18 cellular contexts compared by ENCODE assay signal in the genomic region with DNA sequence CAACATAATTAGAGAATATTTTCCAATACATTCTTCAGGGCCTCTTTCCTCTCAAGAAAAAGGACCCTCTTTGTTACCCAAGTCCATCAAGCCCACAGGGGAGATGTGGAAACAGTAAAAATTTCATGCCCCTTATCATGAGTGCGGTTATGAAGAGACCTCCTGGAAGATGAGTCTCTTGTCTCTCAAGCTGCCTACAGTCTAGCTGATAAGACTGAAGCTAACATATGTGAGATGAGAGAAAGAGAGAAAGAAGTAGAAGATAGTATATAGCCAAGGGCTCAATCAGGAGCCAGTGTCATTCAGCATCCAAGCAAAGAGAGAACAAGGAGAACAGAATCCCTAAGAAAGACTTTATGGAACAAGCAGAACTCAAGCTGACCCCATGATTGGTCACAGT.
DNase-seq lines count a peak whose midpoint lies in the region; ATAC-seq and TF ChIP-seq lines count a peak whose summit lies in the region.
"Had no signal": no experiment of that assay in that cellular context is flagged by ENCODE, and none has a peak within 500 bp of the region (broad histone marks: within the 10 kb centered on the region; RNA-seq: fewer than 3 reads in every experiment).

No MANE protein-coding gene starts in this region.

- H3K9me3 ChIP-seq in PC-9 (ENCODE audit: insufficient read depth, low read depth), result no peaks in the 10 kb centered on the region
- H3K9me3 ChIP-seq: A549; BLaER1 treated with 17β-estradiol and CSF1 and Interleukin-3, amounts not matched to agents 10 nM and 100 nM; Caco-2 had no signal

- H4K20me1 ChIP-seq in GM23338 (replicated peaks; ENCODE audit: insufficient read depth), result no peaks in the 10 kb centered on the region
- H4K20me1 ChIP-seq in PC-9 (ENCODE audit: insufficient read depth), result no peaks in the 10 kb centered on the region
- H4K20me1 ChIP-seq: BLaER1 treated with 17β-estradiol and CSF1 and Interleukin-3, amounts not matched to agents 10 nM and 100 nM had no signal

- H3K4me3 Mint-ChIP-seq in GM23338, result no peak overlapping the region
- H3K4me3 Mint-ChIP-seq: B cell; CD4-positive, alpha-beta T cell; CD8-positive, alpha-beta T cell had no signal

- no peak for ATAC-seq in GM23338
- ATAC-seq in GM19023 (IDR thresholded peaks at IDR 0.05; ENCODE audit: unreplicated experiment), result no peak
- no peak for ATAC-seq in GM21526 (IDR thresholded peaks at IDR 0.05; ENCODE audit: low FRiP score, unreplicated experiment)
- no peak for ATAC-seq in HG02623 (IDR thresholded peaks at IDR 0.05; ENCODE audit: unreplicated experiment)
- ATAC-seq: A549; CD8-positive, alpha-beta T cell had no signal

- no peaks in the 10 kb centered on the region for H3K4me1 Mint-ChIP-seq in GM23338

- intact Hi-C loops in PC-9 (cut with micrococcal nuclease; ENCODE audit: unreplicated experiment), result no loop called here

- CTCF ChIA-PET in PC-9 (lab: Charles Lee), result no interaction called here

- no peaks in the 10 kb centered on the region for H3K27me3 ChIP-seq in GM23338 (ENCODE audit: insufficient read depth)
- no peaks in the 10 kb centered on the region for H3K27me3 ChIP-seq in PC-9 (ENCODE audit: insufficient read depth, low read depth)
- H3K27me3 ChIP-seq: BLaER1 treated with 17β-estradiol and CSF1 and Interleukin-3, amounts not matched to agents 10 nM and 100 nM had no signal

- POLR2A ChIA-PET in PC-9 (lab: Charles Lee; ENCODE audit: unreplicated experiment), result no interaction called here

- H3K9me2 ChIP-seq in GM23338 (ENCODE audit: insufficient read depth) (no peaks in the 10 kb centered on the region), PC-9 (ENCODE audit: insufficient read depth) (no peaks in the 10 kb centered on the region; the same call in 1 of the 2 replicates)

- H3K27ac ChIP-seq in GM23338 (ENCODE audit: low read depth), result no peak overlapping the region
- no peak overlapping the region for H3K27ac ChIP-seq in PC-9
- H3K27ac ChIP-seq: 22Rv1; A549; BLaER1 treated with 17β-estradiol and CSF1 and Interleukin-3, amounts not matched to agents 10 nM and 100 nM; C4-2B had no signal

- H3K4me1 ChIP-seq in GM23338 (ENCODE audit: insufficient read depth), result no peaks in the 10 kb centered on the region
- no peaks in the 10 kb centered on the region for H3K4me1 ChIP-seq in PC-9 (replicated peaks; ENCODE audit: insufficient read depth)
- H3K4me1 ChIP-seq: A549, Caco-2 had no signal

- no peak for DNase-seq in GM23338 (ENCODE audit: low spot score)
- DNase-seq in PC-9, result no peak
- DNase-seq in foreskin melanocyte, result peak; percentile 63
- DNase-seq: AML-193; Caco-2; Calu3; CD4-positive, alpha-beta T cell; CD8-positive, alpha-beta T cell; DMS79 treated with DMSO at 0.1 percent for 48 hours; GF-D8 had no signal

- H3K4me2 ChIP-seq in GM23338 (no peak overlapping the region), PC-9 (no peak overlapping the region)
- H3K4me2 ChIP-seq: A549; BLaER1 treated with 17β-estradiol and CSF1 and Interleukin-3, amounts not matched to agents 10 nM and 100 nM had no signal

- H3K4me3 ChIP-seq in GM23338 (no peak overlapping the region), PC-9 (no peak overlapping the region)
- H3K4me3 ChIP-seq: A549; BLaER1 treated with 17β-estradiol and CSF1 and Interleukin-3, amounts not matched to agents 10 nM and 100 nM had no signal

- peak overlapping the region; percentile 56 for H2AFZ ChIP-seq in GM23338
- H2AFZ ChIP-seq in PC-9, result peak overlapping the region; percentile 26; the same call in 1 of the 2 replicates

- H3K36me3 Mint-ChIP-seq in GM23338 (ENCODE audit: low read depth), result no peaks in the 10 kb centered on the region
- H3K36me3 Mint-ChIP-seq: CD8-positive, alpha-beta T cell had no signal

- TF ChIP-seq CTCF in GM23338 (conservative IDR thresholded peaks at IDR 0.05; ENCODE audit: low read depth in 2 of 2) (no peak), PC-9 (conservative IDR thresholded peaks at IDR 0.05) (no peak)

- no peaks in the 10 kb centered on the region for H3K27me3 Mint-ChIP-seq in GM23338 (ENCODE audit: insufficient read depth, low read depth, poor library complexity)
- H3K27me3 Mint-ChIP-seq: CD4-positive, alpha-beta T cell had no signal

- H3F3A ChIP-seq in GM23338 (replicated peaks; ENCODE audit: low read depth) (no peaks in the 10 kb centered on the region), PC-9 (ENCODE audit: insufficient read depth, low read depth) (no peaks in the 10 kb centered on the region)

- H3K9me3 Mint-ChIP-seq in GM23338, result no peaks in the 10 kb centered on the region; the same call in 2 of the 3 replicates
- H3K9me3 Mint-ChIP-seq: CD4-positive, alpha-beta T cell; CD8-positive, alpha-beta T cell had no signal

- H3K79me2 ChIP-seq in GM23338 (replicated peaks; ENCODE audit: insufficient read depth) (no peaks in the 10 kb centered on the region), PC-9 (ENCODE audit: low read depth) (no peaks in the 10 kb centered on the region)

- no TSS peak for BruUV-seq in PC-9 (replicated peaks; lab: Mats Ljungman, UMichigan)

- H3K27ac Mint-ChIP-seq in GM23338, result no peak overlapping the region
- H3K27ac Mint-ChIP-seq: B cell; CD4-positive, alpha-beta T cell; CD8-positive, alpha-beta T cell had no signal

- H3K36me3 ChIP-seq in GM23338 (ENCODE audit: insufficient read depth), result no peaks in the 10 kb centered on the region
- no peaks in the 10 kb centered on the region for H3K36me3 ChIP-seq in PC-9 (ENCODE audit: low read depth)
- H3K36me3 ChIP-seq: BLaER1 treated with 17β-estradiol and CSF1 and Interleukin-3, amounts not matched to agents 10 nM and 100 nM had no signal

TF ChIP-seq in GM23338, 12 proteins besides CTCF, POLR2A, EP300 and RAD21 (continues in another document):
- TF ChIP-seq, protein P1, sequence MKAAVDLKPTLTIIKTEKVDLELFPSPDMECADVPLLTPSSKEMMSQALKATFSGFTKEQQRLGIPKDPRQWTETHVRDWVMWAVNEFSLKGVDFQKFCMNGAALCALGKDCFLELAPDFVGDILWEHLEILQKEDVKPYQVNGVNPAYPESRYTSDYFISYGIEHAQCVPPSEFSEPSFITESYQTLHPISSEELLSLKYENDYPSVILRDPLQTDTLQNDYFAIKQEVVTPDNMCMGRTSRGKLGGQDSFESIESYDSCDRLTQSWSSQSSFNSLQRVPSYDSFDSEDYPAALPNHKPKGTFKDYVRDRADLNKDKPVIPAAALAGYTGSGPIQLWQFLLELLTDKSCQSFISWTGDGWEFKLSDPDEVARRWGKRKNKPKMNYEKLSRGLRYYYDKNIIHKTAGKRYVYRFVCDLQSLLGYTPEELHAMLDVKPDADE (IDR thresholded peaks at IDR 0.05), result no peak
- TF ChIP-seq STAT1 (IDR thresholded peaks at IDR 0.05; ENCODE audit: unreplicated experiment), result no peak
- no peak for TF ChIP-seq ZNF331 (CRISPR knock-in tag; IDR thresholded peaks at IDR 0.05; ENCODE audit: low read depth)
- TF ChIP-seq, protein P2, sequence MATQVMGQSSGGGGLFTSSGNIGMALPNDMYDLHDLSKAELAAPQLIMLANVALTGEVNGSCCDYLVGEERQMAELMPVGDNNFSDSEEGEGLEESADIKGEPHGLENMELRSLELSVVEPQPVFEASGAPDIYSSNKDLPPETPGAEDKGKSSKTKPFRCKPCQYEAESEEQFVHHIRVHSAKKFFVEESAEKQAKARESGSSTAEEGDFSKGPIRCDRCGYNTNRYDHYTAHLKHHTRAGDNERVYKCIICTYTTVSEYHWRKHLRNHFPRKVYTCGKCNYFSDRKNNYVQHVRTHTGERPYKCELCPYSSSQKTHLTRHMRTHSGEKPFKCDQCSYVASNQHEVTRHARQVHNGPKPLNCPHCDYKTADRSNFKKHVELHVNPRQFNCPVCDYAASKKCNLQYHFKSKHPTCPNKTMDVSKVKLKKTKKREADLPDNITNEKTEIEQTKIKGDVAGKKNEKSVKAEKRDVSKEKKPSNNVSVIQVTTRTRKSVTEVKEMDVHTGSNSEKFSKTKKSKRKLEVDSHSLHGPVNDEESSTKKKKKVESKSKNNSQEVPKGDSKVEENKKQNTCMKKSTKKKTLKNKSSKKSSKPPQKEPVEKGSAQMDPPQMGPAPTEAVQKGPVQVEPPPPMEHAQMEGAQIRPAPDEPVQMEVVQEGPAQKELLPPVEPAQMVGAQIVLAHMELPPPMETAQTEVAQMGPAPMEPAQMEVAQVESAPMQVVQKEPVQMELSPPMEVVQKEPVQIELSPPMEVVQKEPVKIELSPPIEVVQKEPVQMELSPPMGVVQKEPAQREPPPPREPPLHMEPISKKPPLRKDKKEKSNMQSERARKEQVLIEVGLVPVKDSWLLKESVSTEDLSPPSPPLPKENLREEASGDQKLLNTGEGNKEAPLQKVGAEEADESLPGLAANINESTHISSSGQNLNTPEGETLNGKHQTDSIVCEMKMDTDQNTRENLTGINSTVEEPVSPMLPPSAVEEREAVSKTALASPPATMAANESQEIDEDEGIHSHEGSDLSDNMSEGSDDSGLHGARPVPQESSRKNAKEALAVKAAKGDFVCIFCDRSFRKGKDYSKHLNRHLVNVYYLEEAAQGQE (IDR thresholded peaks at IDR 0.05; ENCODE audit: unreplicated experiment), result no peak
- TF ChIP-seq ZNF114 (CRISPR knock-in tag; IDR thresholded peaks at IDR 0.05), result no peak
- no peak for TF ChIP-seq CREB1 (CRISPR knock-in tag; IDR thresholded peaks at IDR 0.05; ENCODE audit: low read depth)
